8 cellular contexts compared by ENCODE assay signal in genomic region chr16:21520134-21521047, GRCh38.
DNase-seq lines count a peak whose midpoint lies in the region; ATAC-seq and TF ChIP-seq lines count a peak whose summit lies in the region.
"Not testable (repeated sequence)": the region's sequence is repeated elsewhere in the genome, so short reads cannot be mapped to it uniquely, and the experiment has no call there.

No MANE protein-coding gene starts in this region.

- H3K4me3 Mint-ChIP-seq in Caco-2 (ENCODE audit: unreplicated experiment): peak overlapping the region; percentile 86

- not testable (repeated sequence) for H3K9me3 ChIP-seq in Caco-2; endocrine pancreas (ENCODE audit: control insufficient read depth, low read length)

- not testable (repeated sequence) for H3K9me3 Mint-ChIP-seq in Caco-2 (ENCODE audit: unreplicated experiment)

- H3K9ac ChIP-seq in endocrine pancreas (ENCODE audit: control insufficient read depth, insufficient read depth, low read length): peak overlapping the region; percentile 88

- POLR2A ChIA-PET in Caco-2 (lab: Charles Lee): interaction anchor here (0.6 to 0.9 kb wide), 2 partner anchors 19 to 47 kb away, joined by 3 read pairs; no protein-coding TSS in a partner anchor

- peaks cover 46% of the 10 kb centered on the region for H3K36me3 Mint-ChIP-seq in Caco-2 (ENCODE audit: insufficient read depth, unreplicated experiment)

- H3K4me3 ChIP-seq in Caco-2 (ENCODE audit: low read depth, low read length): peak overlapping the region; percentile 91
- H3K4me3 ChIP-seq in endocrine pancreas (ENCODE audit: control insufficient read depth, insufficient read depth, low read length): not testable (repeated sequence)

- not testable (repeated sequence) for H3K27me3 Mint-ChIP-seq in Caco-2 (ENCODE audit: insufficient read depth, unreplicated experiment)

- intact Hi-C loops in Caco-2 (cut with micrococcal nuclease; ENCODE audit: unreplicated experiment): loop anchor here (2.0 kb wide), 1 partner anchor 34 kb away; no protein-coding TSS in a partner anchor

- peak; percentile 59 for ATAC-seq in GM21381 (IDR thresholded peaks at IDR 0.05; ENCODE audit: unreplicated experiment)

- not testable (repeated sequence) for TF ChIP-seq CTCF in Caco-2 (IDR thresholded peaks at IDR 0.05; ENCODE audit: insufficient read depth in 1 of 2, low read depth in 1 of 2, low read length in 1 of 2, severe bottlenecking in 1 of 2, unreplicated experiment in 1 of 2)

- CTCF ChIA-PET in Caco-2 (lab: Charles Lee): not testable (repeated sequence)

- not testable (repeated sequence) for H3K4me1 Mint-ChIP-seq in Caco-2 (ENCODE audit: low read depth, unreplicated experiment)

- BruUV-seq in Caco-2 (replicated peaks; lab: Mats Ljungman, UMichigan): not testable (repeated sequence)

- not testable (repeated sequence) for H3K27me3 ChIP-seq in Caco-2 (replicated peaks; ENCODE audit: control insufficient read depth, insufficient read depth, low read length); endocrine pancreas (ENCODE audit: control insufficient read depth, insufficient read depth, low read length)

- DNase-seq in Caco-2: peak; percentile 99 to 100
- peak; percentile 89 for DNase-seq in HT1080 (ENCODE audit: low read depth)
- DNase-seq in NOMO-1 treated with DMSO at 0.1 percent for 48 hours (lab: John Stamatoyannopoulos, UW; ENCODE audit: unreplicated experiment): peak; percentile 73
- DNase-seq in activated CD8-positive, alpha-beta memory T cell treated with anti-CD3 and anti-CD28 coated beads, Interleukin-2, amount 50 U/mL, for 1 hour (ENCODE audit: extremely low read depth): peak; percentile 89
- DNase-seq in mesenteric fat pad (ENCODE audit: low spot score): peak; percentile 100
- DNase-seq in stimulated activated CD8-positive, alpha-beta memory T cell treated with anti-CD3 and anti-CD28 coated beads, Interleukin-15, amount 100 ng/mL, for 1 hour (ENCODE audit: low read depth): peak; percentile 94

- H3K4me1 ChIP-seq in Caco-2: peaks cover 28% of the 10 kb centered on the region
- H3K4me1 ChIP-seq in endocrine pancreas (ENCODE audit: control insufficient read depth, insufficient read depth, low read length): not testable (repeated sequence)

- H3K27ac Mint-ChIP-seq in Caco-2 (ENCODE audit: unreplicated experiment): not testable (repeated sequence)

- H3K36me3 ChIP-seq in Caco-2 (ENCODE audit: control insufficient read depth, insufficient read depth, low read length); endocrine pancreas (ENCODE audit: control insufficient read depth, insufficient read depth, low read length): not testable (repeated sequence)
